27 cellular contexts compared by ENCODE assay signal in the genomic region with DNA sequence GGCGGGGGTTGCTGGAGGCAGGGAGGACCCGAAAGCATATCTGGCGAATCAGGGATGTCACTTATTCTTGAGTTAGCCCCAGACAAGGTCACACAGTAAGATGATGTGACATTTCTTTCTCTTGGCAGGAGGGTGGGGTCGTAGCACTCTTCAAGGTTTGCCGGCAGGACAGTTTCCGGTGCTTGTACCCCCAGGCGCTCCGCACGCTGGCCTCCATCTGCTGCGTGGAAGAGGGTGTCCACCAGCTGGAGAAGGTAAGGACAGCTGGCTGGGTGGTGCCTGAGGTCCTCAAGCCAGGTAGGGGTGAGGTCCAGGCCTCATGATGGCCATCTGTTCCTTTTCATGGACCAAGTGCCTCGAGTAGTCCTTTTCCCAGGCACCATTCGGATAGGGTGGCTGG.
"Had no signal": no experiment of that assay in that cellular context is flagged by ENCODE, and none has a peak within 500 bp of the region (broad histone marks: within the 10 kb centered on the region; RNA-seq: fewer than 3 reads in every experiment).

No MANE protein-coding gene starts in this region.

- H3K27ac Mint-ChIP-seq: activated CD4-positive, alpha-beta memory T cell treated with anti-CD3 and anti-CD28 coated beads for 36 hours; activated CD4-positive, alpha-beta T cell treated with anti-CD3 and anti-CD28 coated beads for 36 hours; activated CD4-positive, alpha-beta T cell treated with anti-CD3 and anti-CD28 coated beads, Interleukin-2, amount 10 ng/mL, durations not matched to agents 24 days and 14 days; activated CD8-positive, alpha-beta T cell treated with anti-CD3 and anti-CD28 coated beads, Interleukin-2, amount 10 ng/mL, durations not matched to agents 7 days and 5 days; activated naive CD4-positive, alpha-beta T cell treated with anti-CD3 and anti-CD28 coated beads for 36 hours; activated naive CD4-positive, alpha-beta T cell treated with anti-CD3 and anti-CD28 coated beads, Interleukin-2, amount 50 U/mL, for 24 hours; activated naive CD8-positive, alpha-beta T cell treated with anti-CD3 and anti-CD28 coated beads for 36 hours; activated naive CD8-positive, alpha-beta T cell treated with anti-CD3 and anti-CD28 coated beads, Interleukin-2, amount 50 U/mL, for 24 hours; activated T-helper 2 cell treated with anti-CD3 and anti-CD28 coated beads, Interferon-gamma antibody, Interleukin-2, Interleukin-4, amounts not matched to agents 10 μg/mL and 5 μg/mL and 100 μg/mL, durations not matched to agents 14 hours and 24 hours and 36 hours had no signal

- FAIRE-seq: frontal cortex had no signal

- H3K27ac ChIP-seq: adrenal gland, breast epithelium, cardiac muscle cell, colonic mucosa had no signal

- H3K27me3 ChIP-seq: adrenal gland, breast epithelium, cardiac muscle cell, colonic mucosa had no signal

- H3K36me3 ChIP-seq: adrenal gland, breast epithelium, cardiac muscle cell, colonic mucosa had no signal

- H3K4me3 ChIP-seq: adrenal gland, breast epithelium, cardiac muscle cell, colonic mucosa had no signal

- H3K36me3 Mint-ChIP-seq: activated CD4-positive, alpha-beta memory T cell treated with anti-CD3 and anti-CD28 coated beads for 36 hours; activated naive CD4-positive, alpha-beta T cell treated with anti-CD3 and anti-CD28 coated beads, Interleukin-2, amount 50 U/mL, for 24 hours; activated naive CD8-positive, alpha-beta T cell treated with anti-CD3 and anti-CD28 coated beads for 36 hours; brain had no signal

- ATAC-seq: activated CD4-positive, alpha-beta T cell treated with anti-CD3 and anti-CD28 coated beads for 36 hours; activated CD8-positive, alpha-beta T cell treated with anti-CD3 and anti-CD28 coated beads, Interleukin-2, amount 10 ng/mL, durations not matched to agents 7 days and 5 days; activated naive CD8-positive, alpha-beta T cell treated with anti-CD3 and anti-CD28 coated beads, Interleukin-2, amount 50 U/mL, for 24 hours; activated T-cell treated with anti-CD3 and anti-CD28 coated beads, Interleukin-2, amount 50 U/mL, for 4 hours; esophagus mucosa had no signal

- H3K9me3 ChIP-seq: adrenal gland, breast epithelium, colonic mucosa had no signal

- H3K4me1 ChIP-seq: adrenal gland, breast epithelium, colonic mucosa had no signal

- H3K9me3 Mint-ChIP-seq: activated CD4-positive, alpha-beta memory T cell treated with anti-CD3 and anti-CD28 coated beads for 36 hours; activated CD4-positive, alpha-beta T cell treated with anti-CD3 and anti-CD28 coated beads, Interleukin-2, amount 10 ng/mL, durations not matched to agents 24 days and 14 days; activated naive CD4-positive, alpha-beta T cell treated with anti-CD3 and anti-CD28 coated beads for 36 hours; activated naive CD4-positive, alpha-beta T cell treated with anti-CD3 and anti-CD28 coated beads, Interleukin-2, amount 50 U/mL, for 24 hours; activated naive CD8-positive, alpha-beta T cell treated with anti-CD3 and anti-CD28 coated beads for 36 hours; activated naive CD8-positive, alpha-beta T cell treated with anti-CD3 and anti-CD28 coated beads, Interleukin-2, amount 50 U/mL, for 24 hours; activated T-cell treated with anti-CD3 and anti-CD28 coated beads, Interleukin-2, amount 50 U/mL, for 4 hours; activated T-helper 2 cell treated with anti-CD3 and anti-CD28 coated beads, Interferon-gamma antibody, Interleukin-2, Interleukin-4, amounts not matched to agents 10 μg/mL and 5 μg/mL and 100 μg/mL, durations not matched to agents 14 hours and 24 hours and 36 hours; brain had no signal

- DNase-seq: activated CD4-positive, alpha-beta memory T cell treated with anti-CD3 and anti-CD28 coated beads for 36 hours; activated CD4-positive, alpha-beta T cell treated with anti-CD3 and anti-CD28 coated beads for 36 hours; activated CD4-positive, alpha-beta T cell treated with anti-CD3 and anti-CD28 coated beads, Interleukin-2, amount 10 ng/mL, durations not matched to agents 24 days and 14 days; activated CD4-positive, CD25-positive, alpha-beta regulatory T cell; activated CD4-positive, CD25-positive, alpha-beta regulatory T cell treated with anti-CD3 and anti-CD28 coated beads, Interleukin-2, amount 50 U/mL, for 72 hours; activated CD8-positive, alpha-beta T cell treated with anti-CD3 and anti-CD28 coated beads, Interleukin-2, amount 10 ng/mL, durations not matched to agents 7 days and 5 days; activated effector memory CD4-positive, alpha-beta T cell treated with anti-CD3 and anti-CD28 coated beads, Interleukin-2, amount 50 U/mL, for 16 hours; activated naive CD4-positive, alpha-beta T cell treated with anti-CD3 and anti-CD28 coated beads for 36 hours; activated naive CD8-positive, alpha-beta T cell treated with anti-CD3 and anti-CD28 coated beads for 36 hours; activated naive CD8-positive, alpha-beta T cell treated with anti-CD3 and anti-CD28 coated beads, Interleukin-2, amount 50 U/mL, for 24 hours; activated T-cell treated with anti-CD3 and anti-CD28 coated beads, Interleukin-2, amount 50 U/mL, for 4 hours; adrenal gland; amygdala; aorta; central memory CD4-positive, alpha-beta T cell; cerebellar nuclear complex; colonic mucosa; effector CD8-positive, alpha-beta T cell; foreskin fibroblast; T-helper 2 cell had no signal

- H3K4me3 Mint-ChIP-seq: activated CD4-positive, alpha-beta memory T cell treated with anti-CD3 and anti-CD28 coated beads for 36 hours; activated CD4-positive, alpha-beta T cell treated with anti-CD3 and anti-CD28 coated beads for 36 hours; activated CD4-positive, alpha-beta T cell treated with anti-CD3 and anti-CD28 coated beads, Interleukin-2, amount 10 ng/mL, durations not matched to agents 24 days and 14 days; activated CD8-positive, alpha-beta T cell treated with anti-CD3 and anti-CD28 coated beads, Interleukin-2, amount 10 ng/mL, durations not matched to agents 7 days and 5 days; activated naive CD4-positive, alpha-beta T cell treated with anti-CD3 and anti-CD28 coated beads for 36 hours; activated naive CD4-positive, alpha-beta T cell treated with anti-CD3 and anti-CD28 coated beads, Interleukin-2, amount 50 U/mL, for 24 hours; activated naive CD8-positive, alpha-beta T cell treated with anti-CD3 and anti-CD28 coated beads for 36 hours; activated naive CD8-positive, alpha-beta T cell treated with anti-CD3 and anti-CD28 coated beads, Interleukin-2, amount 50 U/mL, for 24 hours; activated T-cell treated with anti-CD3 and anti-CD28 coated beads, Interleukin-2, amount 50 U/mL, for 4 hours; brain had no signal

- H3K27me3 Mint-ChIP-seq: activated CD4-positive, alpha-beta memory T cell treated with anti-CD3 and anti-CD28 coated beads for 36 hours; activated CD4-positive, alpha-beta T cell treated with anti-CD3 and anti-CD28 coated beads for 36 hours; activated naive CD4-positive, alpha-beta T cell treated with anti-CD3 and anti-CD28 coated beads, Interleukin-2, amount 50 U/mL, for 24 hours; activated naive CD8-positive, alpha-beta T cell treated with anti-CD3 and anti-CD28 coated beads for 36 hours had no signal

- H3K4me1 Mint-ChIP-seq: activated CD4-positive, alpha-beta T cell treated with anti-CD3 and anti-CD28 coated beads for 36 hours; activated CD4-positive, alpha-beta T cell treated with anti-CD3 and anti-CD28 coated beads, Interleukin-2, amount 10 ng/mL, durations not matched to agents 24 days and 14 days; activated naive CD4-positive, alpha-beta T cell treated with anti-CD3 and anti-CD28 coated beads, Interleukin-2, amount 50 U/mL, for 24 hours; activated naive CD8-positive, alpha-beta T cell treated with anti-CD3 and anti-CD28 coated beads for 36 hours; activated naive CD8-positive, alpha-beta T cell treated with anti-CD3 and anti-CD28 coated beads, Interleukin-2, amount 50 U/mL, for 24 hours; brain had no signal
